In the genomic region with DNA sequence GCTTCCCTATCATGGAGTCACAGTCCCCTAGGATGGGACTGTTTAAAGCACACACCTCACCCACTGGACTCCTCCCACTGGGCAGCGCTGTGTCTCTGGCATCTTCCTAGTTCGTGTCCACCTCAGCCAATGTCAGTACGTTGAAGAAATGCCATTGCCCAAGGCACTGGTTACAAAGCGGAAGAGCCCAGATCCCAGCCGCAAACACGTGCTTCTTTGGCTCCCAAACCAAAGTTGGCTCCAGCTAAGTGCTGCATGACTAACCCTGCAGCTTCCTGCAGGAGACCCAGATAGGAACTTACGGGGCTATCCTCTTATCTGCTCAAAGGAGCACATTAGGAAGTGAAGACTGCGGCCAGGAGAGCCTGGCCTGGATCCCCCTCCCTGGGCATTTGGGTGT, we compare ENCODE assay signal across 8 cellular contexts. TPM values are rescaled to one million over a fixed set of nuclear protein-coding genes. Genes with fewer than 3 reads are reported as not detected.
DNase-seq lines count a peak whose midpoint lies in the region; ATAC-seq and TF ChIP-seq lines count a peak whose summit lies in the region.

No MANE protein-coding gene starts in this region.

- no peak for ATAC-seq in GM18498 (IDR thresholded peaks at IDR 0.05; ENCODE audit: unreplicated experiment)

- peaks cover 37% of the 10 kb centered on the region for H3K36me3 Mint-ChIP-seq in T-helper 1 cell treated with Interleukin-12 subunit alpha and Interleukin-12 subunit beta and Interleukin-4 antibody, amounts not matched to agents 30 μg/mL and 1 μg/mL, for 36 hours (ENCODE audit: low read depth)
- H3K36me3 Mint-ChIP-seq in activated T-helper 1 cell treated with anti-CD3 and anti-CD28 coated beads, Interleukin-12 subunit alpha, Interleukin-12 subunit beta, Interleukin-2, Interleukin-4 antibody, amounts not matched to agents 30 ng/mL and 10 ng/mL and 1 ng/mL, durations not matched to agents 14 hours and 24 hours and 36 hours (ENCODE audit: low read depth), result peaks cover 32% of the 10 kb centered on the region

- H3K9me3 ChIP-seq in thyroid gland, result no peaks in the 10 kb centered on the region

- no peak for TF ChIP-seq CTCF in thyroid gland (IDR thresholded peaks at IDR 0.05)

- no peaks in the 10 kb centered on the region for H3K27me3 ChIP-seq in thyroid gland

- H3K27me3 Mint-ChIP-seq in T-helper 1 cell treated with Interleukin-12 subunit alpha and Interleukin-12 subunit beta and Interleukin-4 antibody, amounts not matched to agents 30 μg/mL and 1 μg/mL, for 36 hours (ENCODE audit: low read depth), result no peaks in the 10 kb centered on the region
- no peaks in the 10 kb centered on the region for H3K27me3 Mint-ChIP-seq in activated T-helper 1 cell treated with anti-CD3 and anti-CD28 coated beads, Interleukin-12 subunit alpha, Interleukin-12 subunit beta, Interleukin-2, Interleukin-4 antibody, amounts not matched to agents 30 ng/mL and 10 ng/mL and 1 ng/mL, durations not matched to agents 14 hours and 24 hours and 36 hours (ENCODE audit: insufficient read depth)

- intact Hi-C loops in activated T-helper 1 cell treated with anti-CD3 and anti-CD28 coated beads, Interleukin-12 subunit alpha, Interleukin-12 subunit beta, Interleukin-2, Interleukin-4 antibody, amounts not matched to agents 30 ng/mL and 10 ng/mL and 1 ng/mL, durations not matched to agents 14 hours and 24 hours and 36 hours (cut with micrococcal nuclease), result loop anchor here (1.0 kb wide), 1 partner anchor 9 kb away; no protein-coding TSS in a partner anchor
- intact Hi-C loops in thyroid gland (cut with DNase I), result no loop called here

- DNase-seq in T-helper 1 cell, result no peak
- no peak for DNase-seq in activated T-helper 1 cell treated with anti-CD3 and anti-CD28 coated beads, Interleukin-12 subunit alpha, Interleukin-12 subunit beta, Interleukin-2, Interleukin-4 antibody, amounts not matched to agents 30 ng/mL and 10 ng/mL and 1 ng/mL, durations not matched to agents 14 hours and 24 hours and 36 hours (ENCODE audit: low spot score)
- peak; percentile 96 for DNase-seq in hepatic stellate cell (ENCODE audit: low spot score)
- DNase-seq in thyroid gland, result peak; percentile 61 to 75
- DNase-seq in middle frontal gyrus (ENCODE audit: extremely low spot score, low spot score), result no peak
- no peak for DNase-seq in 8988T

- H3K4me1 Mint-ChIP-seq in T-helper 1 cell treated with Interleukin-12 subunit alpha and Interleukin-12 subunit beta and Interleukin-4 antibody, amounts not matched to agents 30 μg/mL and 1 μg/mL, for 36 hours (ENCODE audit: low read depth), result peaks cover 62% of the 10 kb centered on the region
- H3K4me1 Mint-ChIP-seq in activated T-helper 1 cell treated with anti-CD3 and anti-CD28 coated beads, Interleukin-12 subunit alpha, Interleukin-12 subunit beta, Interleukin-2, Interleukin-4 antibody, amounts not matched to agents 30 ng/mL and 10 ng/mL and 1 ng/mL, durations not matched to agents 14 hours and 24 hours and 36 hours (ENCODE audit: low read depth), result peaks cover 89% of the 10 kb centered on the region

- no peak for TF ChIP-seq POLR2A in thyroid gland (IDR thresholded peaks at IDR 0.05)

- no peaks in the 10 kb centered on the region for H3K9me3 Mint-ChIP-seq in T-helper 1 cell treated with Interleukin-12 subunit alpha and Interleukin-12 subunit beta and Interleukin-4 antibody, amounts not matched to agents 30 μg/mL and 1 μg/mL, for 36 hours
- no peaks in the 10 kb centered on the region for H3K9me3 Mint-ChIP-seq in activated T-helper 1 cell treated with anti-CD3 and anti-CD28 coated beads, Interleukin-12 subunit alpha, Interleukin-12 subunit beta, Interleukin-2, Interleukin-4 antibody, amounts not matched to agents 30 ng/mL and 10 ng/mL and 1 ng/mL, durations not matched to agents 14 hours and 24 hours and 36 hours

- H3K4me1 ChIP-seq in thyroid gland, result peaks cover 15 to 38% of the 10 kb centered on the region in 2 donors

- no peak overlapping the region for H3K27ac Mint-ChIP-seq in T-helper 1 cell treated with Interleukin-12 subunit alpha and Interleukin-12 subunit beta and Interleukin-4 antibody, amounts not matched to agents 30 μg/mL and 1 μg/mL, for 36 hours
- no peak overlapping the region for H3K27ac Mint-ChIP-seq in activated T-helper 1 cell treated with anti-CD3 and anti-CD28 coated beads, Interleukin-12 subunit alpha, Interleukin-12 subunit beta, Interleukin-2, Interleukin-4 antibody, amounts not matched to agents 30 ng/mL and 10 ng/mL and 1 ng/mL, durations not matched to agents 14 hours and 24 hours and 36 hours

- WGBS in thyroid gland, 2 donors, result 20 to 54% methylated on average over 2 to 8 of the region's 8 CpGs

- no peak overlapping the region for H3K4me3 ChIP-seq in thyroid gland (replicated peaks in 1 of 3)

- peak overlapping the region; percentile 41 to 88 (median 64) for H3K27ac ChIP-seq in thyroid gland

- peak overlapping the region; percentile 31 for H3K4me3 Mint-ChIP-seq in T-helper 1 cell treated with Interleukin-12 subunit alpha and Interleukin-12 subunit beta and Interleukin-4 antibody, amounts not matched to agents 30 μg/mL and 1 μg/mL, for 36 hours
- peak overlapping the region; percentile 15 for H3K4me3 Mint-ChIP-seq in activated T-helper 1 cell treated with anti-CD3 and anti-CD28 coated beads, Interleukin-12 subunit alpha, Interleukin-12 subunit beta, Interleukin-2, Interleukin-4 antibody, amounts not matched to agents 30 ng/mL and 10 ng/mL and 1 ng/mL, durations not matched to agents 14 hours and 24 hours and 36 hours

- no peaks in the 10 kb centered on the region for H3K36me3 ChIP-seq in thyroid gland

RNA-seq across cellular contexts. Expression of a gene that starts 9.3 kb away (rescaled TPM):
- total RNA-seq in activated T-helper 1 cell treated with anti-CD3 and anti-CD28 coated beads, Interleukin-12 subunit alpha, Interleukin-12 subunit beta, Interleukin-2, Interleukin-4 antibody, amounts not matched to agents 30 ng/mL and 10 ng/mL and 1 ng/mL, durations not matched to agents 14 hours and 24 hours and 36 hours, result 42.6 and 44.1 TPM in 2 replicates
- total RNA-seq in thyroid gland, result 10 to 100 TPM in 3 of 4 donors, 1 to 10 TPM in 1; 9.7 to 21.9 (median 17.6) TPM

RNA-seq across cellular contexts. Expression of a gene that starts 27.7 kb away (rescaled TPM):
- total RNA-seq in activated T-helper 1 cell treated with anti-CD3 and anti-CD28 coated beads, Interleukin-12 subunit alpha, Interleukin-12 subunit beta, Interleukin-2, Interleukin-4 antibody, amounts not matched to agents 30 ng/mL and 10 ng/mL and 1 ng/mL, durations not matched to agents 14 hours and 24 hours and 36 hours, result 46.7 and 48.9 TPM in 2 replicates
- 10 to 100 TPM; 33.9 to 64.1 (median 41.3) TPM for total RNA-seq in thyroid gland

Comparison
In these comparisons a context has a peak if more than half of its experiments do, and no peak if none do; other contexts are left out.
1. DNase-seq: peak in hepatic stellate cell (single experiment) and thyroid gland (2 of 2); none in T-helper 1 cell (0 of 5), activated T-helper 1 cell treated with anti-CD3 and anti-CD28 coated beads, Interleukin-12 subunit alpha, Interleukin-12 subunit beta, Interleukin-2, Interleukin-4 antibody, amounts not matched to agents 30 ng/mL and 10 ng/mL and 1 ng/mL, durations not matched to agents 14 hours and 24 hours and 36 hours (single experiment), middle frontal gyrus (single experiment) and 8988T (single experiment).